ENCODE assay signal across 9 cellular contexts in genomic region chr4:123102897-123103489, GRCh38.
DNase-seq lines count a peak whose midpoint lies in the region; FAIRE-seq and TF ChIP-seq lines count a peak whose summit lies in the region.
"Had no signal": no experiment of that assay in that cellular context is flagged by ENCODE, and none has a peak within 500 bp of the region (broad histone marks: within the 10 kb centered on the region; RNA-seq: fewer than 3 reads in every experiment).

No MANE protein-coding gene starts in this region.

- H3K27me3 ChIP-seq in keratinocyte (ENCODE audit: control insufficient read depth, extremely low read depth, insufficient read depth, low read length): no peaks in the 10 kb centered on the region
- H3K27me3 ChIP-seq in uterus: no peaks in the 10 kb centered on the region

- TF ChIP-seq CTCF in brain (conservative IDR thresholded peaks at IDR 0.05): peak; percentile 75 to 85
- TF ChIP-seq CTCF in keratinocyte (optimal IDR thresholded peaks at IDR 0.05 in 1 of 3, IDR thresholded peaks at IDR 0.05 in 1 of 3, conservative IDR thresholded peaks at IDR 0.05 in 1 of 3; ENCODE audit: extremely low read depth in 1 of 3, insufficient read depth in 2 of 3, low read length in 3 of 3): peak in 2 of 3 experiments; percentile 51 to 55
- TF ChIP-seq CTCF in uterus (IDR thresholded peaks at IDR 0.05): peak; percentile 56 to 72 (median 66)

- H3K4me3 ChIP-seq in keratinocyte (ENCODE audit: control insufficient read depth in 2 of 3, extremely low read depth in 1 of 3, insufficient read depth in 2 of 3, low read depth in 1 of 3, low read length in 3 of 3) (no peak overlapping the region), uterus (no peak overlapping the region)

- H3K4me2 ChIP-seq in keratinocyte (ENCODE audit: control insufficient read depth, extremely low read depth, insufficient read depth, low read depth, low read length): no peak overlapping the region

- H4K20me1 ChIP-seq in keratinocyte (ENCODE audit: control insufficient read depth, extremely low read depth, insufficient read depth, low read length): no peaks in the 10 kb centered on the region

- H3K27me3 Mint-ChIP-seq in brain: no peaks in the 10 kb centered on the region
- H3K27me3 Mint-ChIP-seq: central memory CD8-positive, alpha-beta T cell had no signal

- no peak for TF ChIP-seq POLR2A in uterus (IDR thresholded peaks at IDR 0.05)

- H3K79me2 ChIP-seq in keratinocyte (ENCODE audit: control insufficient read depth, insufficient read depth, low read length): no peaks in the 10 kb centered on the region

- H3K9me3 ChIP-seq in keratinocyte (ENCODE audit: control insufficient read depth, low read depth, low read length) (no peaks in the 10 kb centered on the region), uterus (no peaks in the 10 kb centered on the region)

- H3K9me1 ChIP-seq in keratinocyte (ENCODE audit: control insufficient read depth, extremely low read depth, insufficient read depth, low read length): no peaks in the 10 kb centered on the region

- H3K36me3 ChIP-seq in keratinocyte (ENCODE audit: control insufficient read depth in 2 of 2, extremely low read depth in 1 of 2, insufficient read depth in 2 of 2, low read length in 2 of 2) (no peaks in the 10 kb centered on the region), uterus (no peaks in the 10 kb centered on the region)

- peaks cover 27% of the 10 kb centered on the region for H3K4me1 Mint-ChIP-seq in brain
- H3K4me1 Mint-ChIP-seq: central memory CD8-positive, alpha-beta T cell had no signal

- FAIRE-seq in keratinocyte (lab: Jason Lieb, UNC): peak; percentile 69

- intact Hi-C loops in uterus (cut with DNase I; ENCODE audit: low total_unique reads): no loop called here

- H2AFZ ChIP-seq in keratinocyte (ENCODE audit: control insufficient read depth, low read length): no peak overlapping the region

- H3K4me1 ChIP-seq in keratinocyte (ENCODE audit: control insufficient read depth, extremely low read depth, insufficient read depth, low read length) (no peaks in the 10 kb centered on the region), uterus (peaks cover 0 to 5% of the 10 kb centered on the region in 2 donors)

- no peaks in the 10 kb centered on the region for H3K9me3 Mint-ChIP-seq in brain
- H3K9me3 Mint-ChIP-seq: central memory CD8-positive, alpha-beta T cell had no signal

- DNase-seq in NCI-H510A treated with DMSO at 0.1 percent for 48 hours (lab: John Stamatoyannopoulos, UW) (peak; percentile 3), NCI-H510A (lab: John Stamatoyannopoulos, UW) (no peak), H4 (ENCODE audit: low spot score) (peak; percentile 37), MV-4-11 (lab: John Stamatoyannopoulos, UW) (peak; percentile 30), keratinocyte (ENCODE audit: low read depth, low spot score) (no peak), uterus (no peak)
- DNase-seq in stimulated activated CD8-positive, alpha-beta memory T cell treated with anti-CD3 and anti-CD28 coated beads, Interleukin-4, amount 100 ng/mL, for 48 hours: no peak

- no peak overlapping the region for H3K27ac ChIP-seq in keratinocyte (ENCODE audit: control insufficient read depth, insufficient read depth, low read length)
- H3K27ac ChIP-seq in uterus: no peak overlapping the region

- H3K36me3 Mint-ChIP-seq in brain: peaks cover 15% of the 10 kb centered on the region

- H3K27ac Mint-ChIP-seq in brain: peak overlapping the region in 3 of 5 experiments; percentile 13 to 66 (median 25)

- no peak overlapping the region for H3K9ac ChIP-seq in keratinocyte (ENCODE audit: control insufficient read depth, extremely low read depth, insufficient read depth, low read length)

- dilution Hi-C loops in keratinocyte (cut with MboI; ENCODE audit: extremely low pct_ligation_motif_present, low sequenced_read_pairs): no loop called here

- H3K4me3 Mint-ChIP-seq in brain: no peak overlapping the region
- H3K4me3 Mint-ChIP-seq: central memory CD8-positive, alpha-beta T cell had no signal

Comparison
In these comparisons a context has a peak if more than half of its experiments do, and no peak if none do; other contexts are left out.
1. DNase-seq: peak in NCI-H510A treated with DMSO at 0.1 percent for 48 hours (single experiment), H4 (single experiment) and MV-4-11 (single experiment); none in NCI-H510A (single experiment), keratinocyte (single experiment), uterus (0 of 2) and stimulated activated CD8-positive, alpha-beta memory T cell treated with anti-CD3 and anti-CD28 coated beads, Interleukin-4, amount 100 ng/mL, for 48 hours (single experiment).
2. Peak in every context shown above with its lines, with median percentiles within 50 percentile points of each other: CTCF ChIP-seq.